Comparison of ENCODE assay signal across 1 cellular context in the genomic region with DNA sequence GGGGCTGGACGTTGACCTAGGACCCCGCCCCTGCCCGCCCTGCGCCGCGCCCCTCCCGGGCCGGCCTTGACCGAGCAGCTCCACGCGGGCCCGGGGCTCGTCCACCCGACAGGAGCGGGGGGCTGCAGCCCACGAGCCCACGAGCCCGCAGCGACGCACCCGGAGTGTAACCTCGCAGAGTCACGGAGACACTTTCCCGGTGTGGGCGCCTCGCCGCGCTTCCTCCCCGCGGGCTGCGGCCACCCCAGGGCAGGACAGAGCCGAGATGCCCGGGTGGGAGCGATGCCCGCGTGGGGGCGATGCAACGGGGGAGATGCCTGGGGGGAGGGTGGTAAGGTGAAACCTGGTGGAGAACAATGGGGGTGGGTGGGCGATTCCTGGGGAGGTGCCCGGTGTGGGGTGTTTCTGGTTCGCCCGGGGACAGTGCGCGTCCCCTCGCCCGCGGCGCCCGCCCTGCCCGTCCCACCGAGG.
TF ChIP-seq lines count a peak whose summit lies in the region.

No MANE protein-coding gene starts in this region.

TF ChIP-seq in SK-N-SH, 30 proteins besides CTCF, POLR2A, EP300 and RAD21 (continued from another document):
- TF ChIP-seq YY1 (IDR thresholded peaks at IDR 0.05; ENCODE audit: low read depth), result no peak
- TF ChIP-seq FOXJ3 (CRISPR knock-in tag; IDR thresholded peaks at IDR 0.05), result no peak
- TF ChIP-seq RXRA (IDR thresholded peaks at IDR 0.05; ENCODE audit: borderline replicate concordance, low read depth), result no peak
- TF ChIP-seq TAF1 (IDR thresholded peaks at IDR 0.05; ENCODE audit: borderline replicate concordance, low read depth, low read length), result no peak
- TF ChIP-seq, protein P1, sequence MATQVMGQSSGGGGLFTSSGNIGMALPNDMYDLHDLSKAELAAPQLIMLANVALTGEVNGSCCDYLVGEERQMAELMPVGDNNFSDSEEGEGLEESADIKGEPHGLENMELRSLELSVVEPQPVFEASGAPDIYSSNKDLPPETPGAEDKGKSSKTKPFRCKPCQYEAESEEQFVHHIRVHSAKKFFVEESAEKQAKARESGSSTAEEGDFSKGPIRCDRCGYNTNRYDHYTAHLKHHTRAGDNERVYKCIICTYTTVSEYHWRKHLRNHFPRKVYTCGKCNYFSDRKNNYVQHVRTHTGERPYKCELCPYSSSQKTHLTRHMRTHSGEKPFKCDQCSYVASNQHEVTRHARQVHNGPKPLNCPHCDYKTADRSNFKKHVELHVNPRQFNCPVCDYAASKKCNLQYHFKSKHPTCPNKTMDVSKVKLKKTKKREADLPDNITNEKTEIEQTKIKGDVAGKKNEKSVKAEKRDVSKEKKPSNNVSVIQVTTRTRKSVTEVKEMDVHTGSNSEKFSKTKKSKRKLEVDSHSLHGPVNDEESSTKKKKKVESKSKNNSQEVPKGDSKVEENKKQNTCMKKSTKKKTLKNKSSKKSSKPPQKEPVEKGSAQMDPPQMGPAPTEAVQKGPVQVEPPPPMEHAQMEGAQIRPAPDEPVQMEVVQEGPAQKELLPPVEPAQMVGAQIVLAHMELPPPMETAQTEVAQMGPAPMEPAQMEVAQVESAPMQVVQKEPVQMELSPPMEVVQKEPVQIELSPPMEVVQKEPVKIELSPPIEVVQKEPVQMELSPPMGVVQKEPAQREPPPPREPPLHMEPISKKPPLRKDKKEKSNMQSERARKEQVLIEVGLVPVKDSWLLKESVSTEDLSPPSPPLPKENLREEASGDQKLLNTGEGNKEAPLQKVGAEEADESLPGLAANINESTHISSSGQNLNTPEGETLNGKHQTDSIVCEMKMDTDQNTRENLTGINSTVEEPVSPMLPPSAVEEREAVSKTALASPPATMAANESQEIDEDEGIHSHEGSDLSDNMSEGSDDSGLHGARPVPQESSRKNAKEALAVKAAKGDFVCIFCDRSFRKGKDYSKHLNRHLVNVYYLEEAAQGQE (IDR thresholded peaks at IDR 0.05; ENCODE audit: low read depth, low read length), result no peak
- TF ChIP-seq GABPA (IDR thresholded peaks at IDR 0.05; ENCODE audit: low read depth), result no peak
- no peak for TF ChIP-seq NRF1 (IDR thresholded peaks at IDR 0.05; ENCODE audit: low read depth, low read length)
- TF ChIP-seq, protein P2, sequence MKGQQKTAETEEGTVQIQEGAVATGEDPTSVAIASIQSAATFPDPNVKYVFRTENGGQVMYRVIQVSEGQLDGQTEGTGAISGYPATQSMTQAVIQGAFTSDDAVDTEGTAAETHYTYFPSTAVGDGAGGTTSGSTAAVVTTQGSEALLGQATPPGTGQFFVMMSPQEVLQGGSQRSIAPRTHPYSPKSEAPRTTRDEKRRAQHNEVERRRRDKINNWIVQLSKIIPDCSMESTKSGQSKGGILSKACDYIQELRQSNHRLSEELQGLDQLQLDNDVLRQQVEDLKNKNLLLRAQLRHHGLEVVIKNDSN (IDR thresholded peaks at IDR 0.05; ENCODE audit: borderline replicate concordance, low read depth), result no peak
- no peak for TF ChIP-seq JUND (IDR thresholded peaks at IDR 0.05)
